In the genomic region with DNA sequence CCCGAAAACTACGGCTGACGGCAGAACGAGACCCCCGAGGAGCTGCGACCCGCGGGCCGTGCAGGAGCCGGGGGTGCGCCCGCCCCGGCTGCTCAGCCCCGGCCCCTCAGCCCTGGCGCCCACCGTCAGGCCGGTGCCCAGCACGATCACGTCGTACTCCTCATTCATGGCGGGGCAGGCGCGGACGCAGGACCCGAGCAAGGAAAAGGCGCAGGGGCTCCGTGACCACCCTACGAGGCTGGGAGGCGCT, we compare ENCODE assay signal across 8 cellular contexts. TPM values are rescaled to one million over a fixed set of nuclear protein-coding genes. Genes with fewer than 3 reads are reported as not detected.
DNase-seq lines count a peak whose midpoint lies in the region; ATAC-seq and TF ChIP-seq lines count a peak whose summit lies in the region.

No MANE protein-coding gene starts in this region.

- H3K9me3 ChIP-seq in mononuclear cell (ENCODE audit: low read depth, low read length): no peaks in the 10 kb centered on the region

- DNase-seq in AG10803 (ENCODE audit: low read depth): no peak
- no peak for DNase-seq in cardiac fibroblast (ENCODE audit: low read depth in 2 of 2)
- no peak for DNase-seq in DMS79 treated with DMSO at 0.1 percent for 48 hours (lab: John Stamatoyannopoulos, UW)
- DNase-seq in SKM-1 treated with dmso at 0.1 percent for 144 hours (lab: John Stamatoyannopoulos, UW; ENCODE audit: unreplicated experiment): no peak
- no peak for DNase-seq in stimulated activated naive CD4-positive, alpha-beta T cell (lab: John Stamatoyannopoulos, UW)

- H3K4me3 ChIP-seq in AG10803 (ENCODE audit: low read length): peak overlapping the region; percentile 86
- peak overlapping the region; percentile 87 to 88 for H3K4me3 ChIP-seq in cardiac fibroblast (replicated peaks in 1 of 2; ENCODE audit: low read depth in 2 of 2, low read length in 2 of 2)
- H3K4me3 ChIP-seq in mononuclear cell (ENCODE audit: low read length): peak overlapping the region; percentile 91

- no peak for TF ChIP-seq CTCF in AG10803 (conservative IDR thresholded peaks at IDR 0.05; ENCODE audit: low read length)
- TF ChIP-seq CTCF in cardiac fibroblast (IDR thresholded peaks at IDR 0.05; ENCODE audit: low read depth, low read length): no peak

- peaks cover 65% of the 10 kb centered on the region for H3K4me1 ChIP-seq in mononuclear cell (ENCODE audit: insufficient read depth, low read length)

- no peaks in the 10 kb centered on the region for H3K27me3 ChIP-seq in mononuclear cell (ENCODE audit: insufficient read depth, low read length)

- peak; percentile 23 for ATAC-seq in GM21390 (IDR thresholded peaks at IDR 0.05; ENCODE audit: unreplicated experiment)
- peak; percentile 1 for ATAC-seq in HG03575 (IDR thresholded peaks at IDR 0.05; ENCODE audit: extremely low read depth, insufficient number of reproducible peaks, low FRiP score, unreplicated experiment)

RNA-seq across cellular contexts. Expression of a gene that starts 0.2 kb away (rescaled TPM):
- 351 TPM for total RNA-seq in mononuclear cell
